In the genomic region with DNA sequence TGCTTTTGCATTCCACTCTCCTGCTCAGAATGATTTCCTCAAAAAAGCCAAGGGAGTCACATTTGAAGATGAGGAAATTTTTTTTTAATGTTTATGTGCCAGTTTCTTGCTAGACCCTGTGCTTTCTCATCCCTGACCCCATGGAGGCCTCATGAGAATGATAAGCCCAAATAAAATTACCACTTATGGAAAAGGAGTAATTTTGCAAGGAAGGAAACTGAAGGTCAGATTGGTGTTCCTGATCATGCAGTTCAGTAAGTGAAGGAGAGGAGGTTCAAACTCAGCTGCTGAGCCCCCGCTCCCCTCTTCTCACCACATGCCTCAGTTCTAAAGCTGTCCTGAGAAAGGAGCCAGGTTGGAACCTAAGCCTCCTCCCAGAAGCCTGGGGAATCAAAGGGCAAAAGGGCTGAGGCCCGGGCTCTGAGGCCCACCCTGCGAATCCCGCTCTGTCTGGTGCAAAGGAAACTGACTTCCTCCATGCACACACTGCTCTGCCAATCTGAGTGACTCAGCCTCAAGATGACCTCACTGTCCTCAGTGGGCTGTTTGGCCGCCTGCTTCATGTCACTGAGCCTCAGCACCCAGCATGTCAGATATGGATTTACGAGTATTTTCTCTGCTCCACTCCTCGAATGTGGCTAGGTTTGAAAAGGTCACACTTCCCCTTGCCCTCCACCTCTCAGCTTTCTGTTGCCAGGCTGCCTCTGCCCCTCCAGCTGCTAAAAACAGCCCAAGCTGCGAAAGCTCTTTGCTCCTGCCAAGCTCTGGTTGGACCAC, we compare ENCODE assay signal across 1 cellular context.
A peak's percentile ranks its signal among the peaks of the same experiment; 100 is the strongest.
TF ChIP-seq lines count a peak whose summit lies in the region.

No MANE protein-coding gene starts in this region.

TF ChIP-seq in HepG2, 621 proteins besides CTCF, POLR2A, EP300 and RAD21 (continued from another document and continues in another):
- TF ChIP-seq, protein P1, sequence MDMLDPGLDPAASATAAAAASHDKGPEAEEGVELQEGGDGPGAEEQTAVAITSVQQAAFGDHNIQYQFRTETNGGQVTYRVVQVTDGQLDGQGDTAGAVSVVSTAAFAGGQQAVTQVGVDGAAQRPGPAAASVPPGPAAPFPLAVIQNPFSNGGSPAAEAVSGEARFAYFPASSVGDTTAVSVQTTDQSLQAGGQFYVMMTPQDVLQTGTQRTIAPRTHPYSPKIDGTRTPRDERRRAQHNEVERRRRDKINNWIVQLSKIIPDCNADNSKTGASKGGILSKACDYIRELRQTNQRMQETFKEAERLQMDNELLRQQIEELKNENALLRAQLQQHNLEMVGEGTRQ (IDR thresholded peaks at IDR 0.05; ENCODE audit: low read depth, low read length): no peak
- TF ChIP-seq, protein P1 (CRISPR knock-in tag; IDR thresholded peaks at IDR 0.05; ENCODE audit: borderline replicate concordance): no peak
- TF ChIP-seq ZSCAN12 (CRISPR knock-in tag; IDR thresholded peaks at IDR 0.05): no peak
- TF ChIP-seq, protein P2, sequence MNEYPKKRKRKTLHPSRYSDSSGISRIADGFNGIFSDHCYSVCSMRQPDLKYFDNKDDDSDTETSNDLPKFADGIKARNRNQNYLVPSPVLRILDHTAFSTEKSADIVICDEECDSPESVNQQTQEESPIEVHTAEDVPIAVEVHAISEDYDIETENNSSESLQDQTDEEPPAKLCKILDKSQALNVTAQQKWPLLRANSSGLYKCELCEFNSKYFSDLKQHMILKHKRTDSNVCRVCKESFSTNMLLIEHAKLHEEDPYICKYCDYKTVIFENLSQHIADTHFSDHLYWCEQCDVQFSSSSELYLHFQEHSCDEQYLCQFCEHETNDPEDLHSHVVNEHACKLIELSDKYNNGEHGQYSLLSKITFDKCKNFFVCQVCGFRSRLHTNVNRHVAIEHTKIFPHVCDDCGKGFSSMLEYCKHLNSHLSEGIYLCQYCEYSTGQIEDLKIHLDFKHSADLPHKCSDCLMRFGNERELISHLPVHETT (CRISPR knock-in tag; conservative IDR thresholded peaks at IDR 0.05): no peak
- TF ChIP-seq ZNF138 (CRISPR knock-in tag; IDR thresholded peaks at IDR 0.05; ENCODE audit: low read depth): no peak
- TF ChIP-seq, protein P3, sequence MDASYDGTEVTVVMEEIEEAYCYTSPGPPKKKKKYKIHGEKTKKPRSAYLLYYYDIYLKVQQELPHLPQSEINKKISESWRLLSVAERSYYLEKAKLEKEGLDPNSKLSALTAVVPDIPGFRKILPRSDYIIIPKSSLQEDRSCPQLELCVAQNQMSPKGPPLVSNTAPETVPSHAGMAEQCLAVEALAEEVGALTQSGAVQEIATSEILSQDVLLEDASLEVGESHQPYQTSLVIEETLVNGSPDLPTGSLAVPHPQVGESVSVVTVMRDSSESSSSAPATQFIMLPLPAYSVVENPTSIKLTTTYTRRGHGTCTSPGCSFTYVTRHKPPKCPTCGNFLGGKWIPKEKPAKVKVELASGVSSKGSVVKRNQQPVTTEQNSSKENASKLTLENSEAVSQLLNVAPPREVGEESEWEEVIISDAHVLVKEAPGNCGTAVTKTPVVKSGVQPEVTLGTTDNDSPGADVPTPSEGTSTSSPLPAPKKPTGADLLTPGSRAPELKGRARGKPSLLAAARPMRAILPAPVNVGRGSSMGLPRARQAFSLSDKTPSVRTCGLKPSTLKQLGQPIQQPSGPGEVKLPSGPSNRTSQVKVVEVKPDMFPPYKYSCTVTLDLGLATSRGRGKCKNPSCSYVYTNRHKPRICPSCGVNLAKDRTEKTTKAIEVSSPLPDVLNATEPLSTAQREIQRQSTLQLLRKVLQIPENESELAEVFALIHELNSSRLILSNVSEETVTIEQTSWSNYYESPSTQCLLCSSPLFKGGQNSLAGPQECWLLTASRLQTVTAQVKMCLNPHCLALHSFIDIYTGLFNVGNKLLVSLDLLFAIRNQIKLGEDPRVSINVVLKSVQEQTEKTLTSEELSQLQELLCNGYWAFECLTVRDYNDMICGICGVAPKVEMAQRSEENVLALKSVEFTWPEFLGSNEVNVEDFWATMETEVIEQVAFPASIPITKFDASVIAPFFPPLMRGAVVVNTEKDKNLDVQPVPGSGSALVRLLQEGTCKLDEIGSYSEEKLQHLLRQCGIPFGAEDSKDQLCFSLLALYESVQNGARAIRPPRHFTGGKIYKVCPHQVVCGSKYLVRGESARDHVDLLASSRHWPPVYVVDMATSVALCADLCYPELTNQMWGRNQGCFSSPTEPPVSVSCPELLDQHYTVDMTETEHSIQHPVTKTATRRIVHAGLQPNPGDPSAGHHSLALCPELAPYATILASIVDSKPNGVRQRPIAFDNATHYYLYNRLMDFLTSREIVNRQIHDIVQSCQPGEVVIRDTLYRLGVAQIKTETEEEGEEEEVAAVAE (CRISPR knock-in tag; IDR thresholded peaks at IDR 0.05; ENCODE audit: borderline replicate concordance): no peak
- TF ChIP-seq STAT5B (CRISPR knock-in tag; IDR thresholded peaks at IDR 0.05): no peak
- no peak for TF ChIP-seq NFYC (CRISPR knock-in tag; IDR thresholded peaks at IDR 0.05)
- TF ChIP-seq, protein P4, sequence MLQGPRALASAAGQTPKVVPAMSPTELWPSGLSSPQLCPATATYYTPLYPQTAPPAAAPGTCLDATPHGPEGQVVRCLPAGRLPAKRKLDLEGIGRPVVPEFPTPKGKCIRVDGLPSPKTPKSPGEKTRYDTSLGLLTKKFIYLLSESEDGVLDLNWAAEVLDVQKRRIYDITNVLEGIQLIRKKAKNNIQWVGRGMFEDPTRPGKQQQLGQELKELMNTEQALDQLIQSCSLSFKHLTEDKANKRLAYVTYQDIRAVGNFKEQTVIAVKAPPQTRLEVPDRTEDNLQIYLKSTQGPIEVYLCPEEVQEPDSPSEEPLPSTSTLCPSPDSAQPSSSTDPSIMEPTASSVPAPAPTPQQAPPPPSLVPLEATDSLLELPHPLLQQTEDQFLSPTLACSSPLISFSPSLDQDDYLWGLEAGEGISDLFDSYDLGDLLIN (CRISPR knock-in tag; IDR thresholded peaks at IDR 0.05; ENCODE audit: borderline replicate concordance): no peak
- TF ChIP-seq TBX2 (CRISPR knock-in tag; IDR thresholded peaks at IDR 0.05; ENCODE audit: borderline replicate concordance): no peak
- TF ChIP-seq RAD51 (IDR thresholded peaks at IDR 0.05; ENCODE audit: borderline replicate concordance): no peak
- no peak for TF ChIP-seq MEF2D (CRISPR knock-in tag; IDR thresholded peaks at IDR 0.05)
- TF ChIP-seq, protein P5, sequence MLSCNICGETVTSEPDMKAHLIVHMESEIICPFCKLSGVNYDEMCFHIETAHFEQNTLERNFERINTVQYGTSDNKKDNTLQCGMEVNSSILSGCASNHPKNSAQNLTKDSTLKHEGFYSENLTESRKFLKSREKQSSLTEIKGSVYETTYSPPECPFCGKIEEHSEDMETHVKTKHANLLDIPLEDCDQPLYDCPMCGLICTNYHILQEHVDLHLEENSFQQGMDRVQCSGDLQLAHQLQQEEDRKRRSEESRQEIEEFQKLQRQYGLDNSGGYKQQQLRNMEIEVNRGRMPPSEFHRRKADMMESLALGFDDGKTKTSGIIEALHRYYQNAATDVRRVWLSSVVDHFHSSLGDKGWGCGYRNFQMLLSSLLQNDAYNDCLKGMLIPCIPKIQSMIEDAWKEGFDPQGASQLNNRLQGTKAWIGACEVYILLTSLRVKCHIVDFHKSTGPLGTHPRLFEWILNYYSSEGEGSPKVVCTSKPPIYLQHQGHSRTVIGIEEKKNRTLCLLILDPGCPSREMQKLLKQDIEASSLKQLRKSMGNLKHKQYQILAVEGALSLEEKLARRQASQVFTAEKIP (CRISPR knock-in tag; IDR thresholded peaks at IDR 0.05; ENCODE audit: borderline replicate concordance): no peak
- 0 out of 2 replicates have a peak, but pooled peaks have one; percentile 38 for TF ChIP-seq NRL (CRISPR knock-in tag; IDR thresholded peaks at IDR 0.05; ENCODE audit: borderline replicate concordance)
- TF ChIP-seq ZNF746 (CRISPR knock-in tag; IDR thresholded peaks at IDR 0.05): no peak
- no peak for TF ChIP-seq ZNF7 (CRISPR knock-in tag; IDR thresholded peaks at IDR 0.05)
- TF ChIP-seq, protein P6, sequence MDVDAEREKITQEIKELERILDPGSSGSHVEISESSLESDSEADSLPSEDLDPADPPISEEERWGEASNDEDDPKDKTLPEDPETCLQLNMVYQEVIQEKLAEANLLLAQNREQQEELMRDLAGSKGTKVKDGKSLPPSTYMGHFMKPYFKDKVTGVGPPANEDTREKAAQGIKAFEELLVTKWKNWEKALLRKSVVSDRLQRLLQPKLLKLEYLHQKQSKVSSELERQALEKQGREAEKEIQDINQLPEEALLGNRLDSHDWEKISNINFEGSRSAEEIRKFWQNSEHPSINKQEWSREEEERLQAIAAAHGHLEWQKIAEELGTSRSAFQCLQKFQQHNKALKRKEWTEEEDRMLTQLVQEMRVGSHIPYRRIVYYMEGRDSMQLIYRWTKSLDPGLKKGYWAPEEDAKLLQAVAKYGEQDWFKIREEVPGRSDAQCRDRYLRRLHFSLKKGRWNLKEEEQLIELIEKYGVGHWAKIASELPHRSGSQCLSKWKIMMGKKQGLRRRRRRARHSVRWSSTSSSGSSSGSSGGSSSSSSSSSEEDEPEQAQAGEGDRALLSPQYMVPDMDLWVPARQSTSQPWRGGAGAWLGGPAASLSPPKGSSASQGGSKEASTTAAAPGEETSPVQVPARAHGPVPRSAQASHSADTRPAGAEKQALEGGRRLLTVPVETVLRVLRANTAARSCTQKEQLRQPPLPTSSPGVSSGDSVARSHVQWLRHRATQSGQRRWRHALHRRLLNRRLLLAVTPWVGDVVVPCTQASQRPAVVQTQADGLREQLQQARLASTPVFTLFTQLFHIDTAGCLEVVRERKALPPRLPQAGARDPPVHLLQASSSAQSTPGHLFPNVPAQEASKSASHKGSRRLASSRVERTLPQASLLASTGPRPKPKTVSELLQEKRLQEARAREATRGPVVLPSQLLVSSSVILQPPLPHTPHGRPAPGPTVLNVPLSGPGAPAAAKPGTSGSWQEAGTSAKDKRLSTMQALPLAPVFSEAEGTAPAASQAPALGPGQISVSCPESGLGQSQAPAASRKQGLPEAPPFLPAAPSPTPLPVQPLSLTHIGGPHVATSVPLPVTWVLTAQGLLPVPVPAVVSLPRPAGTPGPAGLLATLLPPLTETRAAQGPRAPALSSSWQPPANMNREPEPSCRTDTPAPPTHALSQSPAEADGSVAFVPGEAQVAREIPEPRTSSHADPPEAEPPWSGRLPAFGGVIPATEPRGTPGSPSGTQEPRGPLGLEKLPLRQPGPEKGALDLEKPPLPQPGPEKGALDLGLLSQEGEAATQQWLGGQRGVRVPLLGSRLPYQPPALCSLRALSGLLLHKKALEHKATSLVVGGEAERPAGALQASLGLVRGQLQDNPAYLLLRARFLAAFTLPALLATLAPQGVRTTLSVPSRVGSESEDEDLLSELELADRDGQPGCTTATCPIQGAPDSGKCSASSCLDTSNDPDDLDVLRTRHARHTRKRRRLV (CRISPR knock-in tag; IDR thresholded peaks at IDR 0.05): no peak
- TF ChIP-seq SNRNP70 (IDR thresholded peaks at IDR 0.05; ENCODE audit: low read depth, low read length): no peak
- no peak for TF ChIP-seq SOX6 (IDR thresholded peaks at IDR 0.05)
- TF ChIP-seq SOX6 (CRISPR knock-in tag; IDR thresholded peaks at IDR 0.05): 0 out of 2 replicates have a peak, but pooled peaks have one; percentile 32
- no peak for TF ChIP-seq ZNF891 (CRISPR knock-in tag; IDR thresholded peaks at IDR 0.05)
- TF ChIP-seq ZBTB7A (CRISPR knock-in tag; IDR thresholded peaks at IDR 0.05): no peak
- no peak for TF ChIP-seq TBP (CRISPR knock-in tag; IDR thresholded peaks at IDR 0.05)
- TF ChIP-seq PRPF4 (IDR thresholded peaks at IDR 0.05; ENCODE audit: low read depth, low read length, poor library complexity, severe bottlenecking): no peak
- no peak for TF ChIP-seq SNAPC2 (CRISPR knock-in tag; IDR thresholded peaks at IDR 0.05)
- TF ChIP-seq, protein P7, sequence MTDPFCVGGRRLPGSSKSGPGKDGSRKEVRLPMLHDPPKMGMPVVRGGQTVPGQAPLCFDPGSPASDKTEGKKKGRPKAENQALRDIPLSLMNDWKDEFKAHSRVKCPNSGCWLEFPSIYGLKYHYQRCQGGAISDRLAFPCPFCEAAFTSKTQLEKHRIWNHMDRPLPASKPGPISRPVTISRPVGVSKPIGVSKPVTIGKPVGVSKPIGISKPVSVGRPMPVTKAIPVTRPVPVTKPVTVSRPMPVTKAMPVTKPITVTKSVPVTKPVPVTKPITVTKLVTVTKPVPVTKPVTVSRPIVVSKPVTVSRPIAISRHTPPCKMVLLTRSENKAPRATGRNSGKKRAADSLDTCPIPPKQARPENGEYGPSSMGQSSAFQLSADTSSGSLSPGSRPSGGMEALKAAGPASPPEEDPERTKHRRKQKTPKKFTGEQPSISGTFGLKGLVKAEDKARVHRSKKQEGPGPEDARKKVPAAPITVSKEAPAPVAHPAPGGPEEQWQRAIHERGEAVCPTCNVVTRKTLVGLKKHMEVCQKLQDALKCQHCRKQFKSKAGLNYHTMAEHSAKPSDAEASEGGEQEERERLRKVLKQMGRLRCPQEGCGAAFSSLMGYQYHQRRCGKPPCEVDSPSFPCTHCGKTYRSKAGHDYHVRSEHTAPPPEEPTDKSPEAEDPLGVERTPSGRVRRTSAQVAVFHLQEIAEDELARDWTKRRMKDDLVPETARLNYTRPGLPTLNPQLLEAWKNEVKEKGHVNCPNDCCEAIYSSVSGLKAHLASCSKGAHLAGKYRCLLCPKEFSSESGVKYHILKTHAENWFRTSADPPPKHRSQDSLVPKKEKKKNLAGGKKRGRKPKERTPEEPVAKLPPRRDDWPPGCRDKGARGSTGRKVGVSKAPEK (CRISPR knock-in tag; IDR thresholded peaks at IDR 0.05; ENCODE audit: borderline replicate concordance): no peak
- TF ChIP-seq ZNF839 (CRISPR knock-in tag; IDR thresholded peaks at IDR 0.05; ENCODE audit: borderline replicate concordance): no peak
- TF ChIP-seq, protein P8, sequence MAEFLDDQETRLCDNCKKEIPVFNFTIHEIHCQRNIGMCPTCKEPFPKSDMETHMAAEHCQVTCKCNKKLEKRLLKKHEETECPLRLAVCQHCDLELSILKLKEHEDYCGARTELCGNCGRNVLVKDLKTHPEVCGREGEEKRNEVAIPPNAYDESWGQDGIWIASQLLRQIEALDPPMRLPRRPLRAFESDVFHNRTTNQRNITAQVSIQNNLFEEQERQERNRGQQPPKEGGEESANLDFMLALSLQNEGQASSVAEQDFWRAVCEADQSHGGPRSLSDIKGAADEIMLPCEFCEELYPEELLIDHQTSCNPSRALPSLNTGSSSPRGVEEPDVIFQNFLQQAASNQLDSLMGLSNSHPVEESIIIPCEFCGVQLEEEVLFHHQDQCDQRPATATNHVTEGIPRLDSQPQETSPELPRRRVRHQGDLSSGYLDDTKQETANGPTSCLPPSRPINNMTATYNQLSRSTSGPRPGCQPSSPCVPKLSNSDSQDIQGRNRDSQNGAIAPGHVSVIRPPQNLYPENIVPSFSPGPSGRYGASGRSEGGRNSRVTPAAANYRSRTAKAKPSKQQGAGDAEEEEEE (CRISPR knock-in tag; IDR thresholded peaks at IDR 0.05; ENCODE audit: borderline replicate concordance): no peak
- TF ChIP-seq, protein P9, sequence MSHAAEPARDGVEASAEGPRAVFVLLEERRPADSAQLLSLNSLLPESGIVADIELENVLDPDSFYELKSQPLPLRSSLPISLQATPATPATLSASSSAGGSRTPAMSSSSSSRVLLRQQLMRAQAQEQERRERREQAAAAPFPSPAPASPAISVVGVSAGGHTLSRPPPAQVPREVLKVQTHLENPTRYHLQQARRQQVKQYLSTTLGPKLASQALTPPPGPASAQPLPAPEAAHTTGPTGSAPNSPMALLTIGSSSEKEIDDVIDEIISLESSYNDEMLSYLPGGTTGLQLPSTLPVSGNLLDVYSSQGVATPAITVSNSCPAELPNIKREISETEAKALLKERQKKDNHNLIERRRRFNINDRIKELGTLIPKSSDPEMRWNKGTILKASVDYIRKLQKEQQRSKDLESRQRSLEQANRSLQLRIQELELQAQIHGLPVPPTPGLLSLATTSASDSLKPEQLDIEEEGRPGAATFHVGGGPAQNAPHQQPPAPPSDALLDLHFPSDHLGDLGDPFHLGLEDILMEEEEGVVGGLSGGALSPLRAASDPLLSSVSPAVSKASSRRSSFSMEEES (CRISPR knock-in tag; IDR thresholded peaks at IDR 0.05): no peak
